1 cellular context compared by ENCODE assay signal in the genomic region with DNA sequence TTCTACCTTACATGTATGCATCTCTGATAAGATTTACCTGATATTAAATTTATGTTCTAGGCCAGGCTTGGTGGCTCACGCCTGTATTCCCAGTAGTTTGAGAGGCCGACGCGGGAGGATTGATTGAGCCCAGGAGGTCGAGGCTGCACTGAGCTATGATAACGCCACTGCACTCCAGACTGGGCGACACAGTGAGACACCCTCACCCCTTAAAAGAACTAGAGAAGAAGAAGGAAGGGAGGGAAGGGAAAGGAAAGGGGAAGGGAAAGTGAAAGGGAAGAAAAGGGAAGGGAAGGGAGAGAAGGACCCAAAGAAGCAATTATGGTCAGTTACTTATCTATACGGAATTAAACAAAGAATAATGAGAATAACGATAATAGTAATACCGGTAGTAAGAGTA.
TF ChIP-seq lines count a peak whose summit lies in the region.

No MANE protein-coding gene starts in this region.

TF ChIP-seq in liver, 16 proteins besides CTCF, POLR2A, EP300 and RAD21 (continued from another document):
- TF ChIP-seq, protein P1, sequence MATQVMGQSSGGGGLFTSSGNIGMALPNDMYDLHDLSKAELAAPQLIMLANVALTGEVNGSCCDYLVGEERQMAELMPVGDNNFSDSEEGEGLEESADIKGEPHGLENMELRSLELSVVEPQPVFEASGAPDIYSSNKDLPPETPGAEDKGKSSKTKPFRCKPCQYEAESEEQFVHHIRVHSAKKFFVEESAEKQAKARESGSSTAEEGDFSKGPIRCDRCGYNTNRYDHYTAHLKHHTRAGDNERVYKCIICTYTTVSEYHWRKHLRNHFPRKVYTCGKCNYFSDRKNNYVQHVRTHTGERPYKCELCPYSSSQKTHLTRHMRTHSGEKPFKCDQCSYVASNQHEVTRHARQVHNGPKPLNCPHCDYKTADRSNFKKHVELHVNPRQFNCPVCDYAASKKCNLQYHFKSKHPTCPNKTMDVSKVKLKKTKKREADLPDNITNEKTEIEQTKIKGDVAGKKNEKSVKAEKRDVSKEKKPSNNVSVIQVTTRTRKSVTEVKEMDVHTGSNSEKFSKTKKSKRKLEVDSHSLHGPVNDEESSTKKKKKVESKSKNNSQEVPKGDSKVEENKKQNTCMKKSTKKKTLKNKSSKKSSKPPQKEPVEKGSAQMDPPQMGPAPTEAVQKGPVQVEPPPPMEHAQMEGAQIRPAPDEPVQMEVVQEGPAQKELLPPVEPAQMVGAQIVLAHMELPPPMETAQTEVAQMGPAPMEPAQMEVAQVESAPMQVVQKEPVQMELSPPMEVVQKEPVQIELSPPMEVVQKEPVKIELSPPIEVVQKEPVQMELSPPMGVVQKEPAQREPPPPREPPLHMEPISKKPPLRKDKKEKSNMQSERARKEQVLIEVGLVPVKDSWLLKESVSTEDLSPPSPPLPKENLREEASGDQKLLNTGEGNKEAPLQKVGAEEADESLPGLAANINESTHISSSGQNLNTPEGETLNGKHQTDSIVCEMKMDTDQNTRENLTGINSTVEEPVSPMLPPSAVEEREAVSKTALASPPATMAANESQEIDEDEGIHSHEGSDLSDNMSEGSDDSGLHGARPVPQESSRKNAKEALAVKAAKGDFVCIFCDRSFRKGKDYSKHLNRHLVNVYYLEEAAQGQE (IDR thresholded peaks at IDR 0.05): no peak
- TF ChIP-seq SP1 (IDR thresholded peaks at IDR 0.05): no peak
- no peak for TF ChIP-seq GABPA (IDR thresholded peaks at IDR 0.05 in 1 of 2, conservative IDR thresholded peaks at IDR 0.05 in 1 of 2)
- no peak for TF ChIP-seq NR2F2 (IDR thresholded peaks at IDR 0.05)
- no peak for TF ChIP-seq YY1 (IDR thresholded peaks at IDR 0.05)
- TF ChIP-seq TAF1 (conservative IDR thresholded peaks at IDR 0.05): no peak
- TF ChIP-seq, protein P2, sequence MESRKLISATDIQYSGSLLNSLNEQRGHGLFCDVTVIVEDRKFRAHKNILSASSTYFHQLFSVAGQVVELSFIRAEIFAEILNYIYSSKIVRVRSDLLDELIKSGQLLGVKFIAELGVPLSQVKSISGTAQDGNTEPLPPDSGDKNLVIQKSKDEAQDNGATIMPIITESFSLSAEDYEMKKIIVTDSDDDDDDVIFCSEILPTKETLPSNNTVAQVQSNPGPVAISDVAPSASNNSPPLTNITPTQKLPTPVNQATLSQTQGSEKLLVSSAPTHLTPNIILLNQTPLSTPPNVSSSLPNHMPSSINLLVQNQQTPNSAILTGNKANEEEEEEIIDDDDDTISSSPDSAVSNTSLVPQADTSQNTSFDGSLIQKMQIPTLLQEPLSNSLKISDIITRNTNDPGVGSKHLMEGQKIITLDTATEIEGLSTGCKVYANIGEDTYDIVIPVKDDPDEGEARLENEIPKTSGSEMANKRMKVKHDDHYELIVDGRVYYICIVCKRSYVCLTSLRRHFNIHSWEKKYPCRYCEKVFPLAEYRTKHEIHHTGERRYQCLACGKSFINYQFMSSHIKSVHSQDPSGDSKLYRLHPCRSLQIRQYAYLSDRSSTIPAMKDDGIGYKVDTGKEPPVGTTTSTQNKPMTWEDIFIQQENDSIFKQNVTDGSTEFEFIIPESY (IDR thresholded peaks at IDR 0.05): no peak
